8 cellular contexts compared by ENCODE assay signal in the genomic region with DNA sequence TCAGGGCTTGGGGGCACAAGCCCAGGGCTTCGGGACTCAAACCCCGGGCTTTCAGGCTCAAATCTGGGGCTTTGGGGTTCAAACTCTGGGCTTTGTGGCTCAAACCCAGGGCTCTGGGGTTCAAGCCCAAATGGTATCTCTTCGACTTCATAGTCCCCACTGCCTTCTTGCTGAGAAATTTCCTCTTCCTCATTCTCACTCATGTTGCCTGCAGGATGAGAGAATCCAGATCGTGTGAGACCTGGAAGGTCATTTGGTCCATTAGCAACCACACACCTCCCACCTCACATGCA.
A peak's percentile ranks its signal among the peaks of the same experiment; 100 is the strongest.
DNase-seq lines count a peak whose midpoint lies in the region; FAIRE-seq and TF ChIP-seq lines count a peak whose summit lies in the region.

No MANE protein-coding gene starts in this region.

- H3K9ac ChIP-seq in SK-N-MC (ENCODE audit: insufficient read length): peak overlapping the region; percentile 51

- no peaks in the 10 kb centered on the region for H3K36me3 ChIP-seq in SK-N-MC (ENCODE audit: insufficient read depth, low read length)

- DNase-seq in GM12864 (ENCODE audit: low read depth) (no peak), SK-N-MC (ENCODE audit: low read depth, low spot score) (no peak), fibroblast of pulmonary artery (ENCODE audit: low read depth) (no peak), retinal pigment epithelial cell (ENCODE audit: low read depth) (no peak), LoVo (ENCODE audit: low spot score) (no peak), Ammon's horn (ENCODE audit: low spot score) (no peak), RCC 7860 (ENCODE audit: low spot score) (no peak)
- DNase-seq in NK-92 treated with Interleukin-12 subunit alpha and Interleukin-12 subunit beta, amount 100 ng/mL, for 24 hours (lab: John Stamatoyannopoulos, UW): no peak

- no peak overlapping the region for H3K27ac ChIP-seq in SK-N-MC

- TF ChIP-seq CTCF in GM12864 (IDR thresholded peaks at IDR 0.05; ENCODE audit: low read depth, low read length, missing control alignments) (no peak), fibroblast of pulmonary artery (IDR thresholded peaks at IDR 0.05; ENCODE audit: low read length, missing control alignments) (no peak), retinal pigment epithelial cell (conservative IDR thresholded peaks at IDR 0.05; ENCODE audit: low read depth, low read length) (no peak)

- H3K9me3 ChIP-seq in SK-N-MC (ENCODE audit: low read depth, low read length): no peaks in the 10 kb centered on the region

- no peak for FAIRE-seq in RCC 7860 (lab: Jason Lieb, UNC)

- H3K4me3 ChIP-seq in GM12864 (ENCODE audit: low read depth, low read length): peak overlapping the region; percentile 77
- H3K4me3 ChIP-seq in SK-N-MC: peak overlapping the region; percentile 95
- H3K4me3 ChIP-seq in fibroblast of pulmonary artery (replicated peaks; ENCODE audit: low read depth, low read length): peak overlapping the region; percentile 79
- peak overlapping the region; percentile 60 for H3K4me3 ChIP-seq in retinal pigment epithelial cell (ENCODE audit: low read length)
